In genomic region chr19:4362871-4363545, GRCh38 we compare ENCODE assay signal across 12 cellular contexts. TPM values are rescaled to one million over a fixed set of nuclear protein-coding genes. Genes with fewer than 3 reads are reported as not detected.
DNase-seq lines count a peak whose midpoint lies in the region; ATAC-seq and TF ChIP-seq lines count a peak whose summit lies in the region.
"Had no signal": no experiment of that assay in that cellular context is flagged by ENCODE, and none has a peak within 500 bp of the region (broad histone marks: within the 10 kb centered on the region; RNA-seq: fewer than 3 reads in every experiment).

No MANE protein-coding gene starts in this region.

- no peak overlapping the region for H3K23ac ChIP-seq in mesenchymal stem cell (ENCODE audit: low read length in 2 of 2)

- no peak overlapping the region for H2AFZ ChIP-seq in mesenchymal stem cell (ENCODE audit: low read depth, low read length)

- WGBS in mesenchymal stem cell, result 82% methylated on average over 21 of the region's 21 CpGs

- peak; percentile 23 for TF ChIP-seq CTCF in GM10266 (IDR thresholded peaks at IDR 0.05; ENCODE audit: control insufficient read depth, insufficient read depth, low read depth, missing control alignments)
- TF ChIP-seq CTCF in RWPE1 (conservative IDR thresholded peaks at IDR 0.05; ENCODE audit: low read depth), result peak; percentile 33; the same call in 1 of the 2 replicates
- peak; percentile 21 for TF ChIP-seq CTCF in fibroblast of villous mesenchyme (IDR thresholded peaks at IDR 0.05; ENCODE audit: insufficient read depth, low read depth, low read length)

- H3K9me3 ChIP-seq in mesenchymal stem cell (ENCODE audit: control insufficient read depth, low read length), result no peaks in the 10 kb centered on the region
- H3K9me3 ChIP-seq: thoracic aorta had no signal

- H3K4me2 ChIP-seq in mesenchymal stem cell (ENCODE audit: low read length, poor library complexity, severe bottlenecking), result no peak overlapping the region

- no peak overlapping the region for H3K9ac ChIP-seq in mesenchymal stem cell (ENCODE audit: low read length)

- no peak overlapping the region for H2BK120ac ChIP-seq in mesenchymal stem cell (ENCODE audit: low read depth, low read length)

- no peak overlapping the region for H3K18ac ChIP-seq in mesenchymal stem cell (ENCODE audit: low read depth in 1 of 2, low read length in 2 of 2)

- H2BK5ac ChIP-seq in mesenchymal stem cell (ENCODE audit: low read depth, low read length, poor library complexity, severe bottlenecking), result no peak overlapping the region

- H4K91ac ChIP-seq in mesenchymal stem cell (ENCODE audit: low read length), result no peak overlapping the region

- POLR2A ChIA-PET in RWPE1 (lab: Yijun Ruan, JAX; ENCODE audit: low non-redundant PET), result no interaction called here

- peak overlapping the region; percentile 51 for H3K27ac ChIP-seq in RWPE1
- no peak overlapping the region for H3K27ac ChIP-seq in mesenchymal stem cell (ENCODE audit: low read length, poor library complexity, severe bottlenecking)
- H3K27ac ChIP-seq: thoracic aorta had no signal

- peaks cover 57% of the 10 kb centered on the region for H3K4me1 ChIP-seq in mesenchymal stem cell (ENCODE audit: control insufficient read depth, insufficient read depth, low read depth, low read length)

- H3K27me3 ChIP-seq in mesenchymal stem cell (ENCODE audit: control insufficient read depth in 1 of 2, insufficient read depth in 1 of 2, low read length in 2 of 2), result no peaks in the 10 kb centered on the region

- peaks cover 27% of the 10 kb centered on the region for H3K79me1 ChIP-seq in mesenchymal stem cell (replicated peaks; ENCODE audit: low read length, poor library complexity, severe bottlenecking)

- no peak overlapping the region for H2BK15ac ChIP-seq in mesenchymal stem cell (ENCODE audit: low read depth, poor library complexity, severe bottlenecking)

- H4K8ac ChIP-seq in mesenchymal stem cell (ENCODE audit: low read length), result no peak overlapping the region

- no peak overlapping the region for H3K14ac ChIP-seq in mesenchymal stem cell (ENCODE audit: low read length in 2 of 2)

- ATAC-seq in GM21423 (IDR thresholded peaks at IDR 0.05; ENCODE audit: unreplicated experiment) (no peak), HG02642 (IDR thresholded peaks at IDR 0.05; ENCODE audit: poor library complexity, unreplicated experiment) (no peak), HG03432 (IDR thresholded peaks at IDR 0.05; ENCODE audit: unreplicated experiment) (no peak)
- ATAC-seq: activated CD4-positive, alpha-beta T cell treated with anti-CD3 and anti-CD28 coated beads for 36 hours had no signal

- H2BK12ac ChIP-seq in mesenchymal stem cell (ENCODE audit: low read length in 2 of 2), result no peak overlapping the region

- no peak overlapping the region for H2AK5ac ChIP-seq in mesenchymal stem cell (ENCODE audit: low read length, severe bottlenecking)

- peaks cover 83 to 96% of the 10 kb centered on the region in 2 experiments for H3K36me3 ChIP-seq in mesenchymal stem cell (ENCODE audit: control insufficient read depth in 1 of 2, insufficient read depth in 2 of 2, low read depth in 1 of 2, low read length in 2 of 2)

- CTCF ChIA-PET in RWPE1 (lab: Yijun Ruan, JAX), result interaction anchor here (1.2 to 1.8 kb wide), 3 partner anchors 10 to 37 kb away, joined by 4 to 9 read pairs (median 6); partner anchors contain the start of gene SH3GL1

- DNase-seq in 8988T (peak; percentile 63), GM10266 (ENCODE audit: extremely low spot score) (no peak), RWPE1 (ENCODE audit: low spot score) (no peak), fibroblast of villous mesenchyme (ENCODE audit: low read depth) (no peak), mesenchymal stem cell (no peak)
- DNase-seq: activated CD4-positive, alpha-beta T cell treated with anti-CD3 and anti-CD28 coated beads for 36 hours; amniotic stem cell; midbrain had no signal

- no peak overlapping the region for H3K4me3 ChIP-seq in fibroblast of villous mesenchyme (ENCODE audit: low read depth, low read length)
- H3K4me3 ChIP-seq in mesenchymal stem cell (ENCODE audit: insufficient read depth in 1 of 2, low read depth in 1 of 2, low read length in 2 of 2), result no peak overlapping the region
- H3K4me3 ChIP-seq: thoracic aorta had no signal

- H3K4ac ChIP-seq in mesenchymal stem cell (ENCODE audit: low read depth in 1 of 2, low read length in 2 of 2), result no peak overlapping the region

RNA-seq across cellular contexts. Expression of gene MPND, which starts 19.6 kb away (rescaled TPM):
- total RNA-seq in fibroblast of villous mesenchyme, result 4.3 and 8.1 TPM in 2 replicates
- polyA plus RNA-seq in mesenchymal stem cell (2013, experiment 1 of 2), result 6.9 TPM
- polyA plus RNA-seq in mesenchymal stem cell (2013, experiment 2 of 2), result 6.1 TPM

RNA-seq across cellular contexts. Expression of gene STAP2, which starts 24.4 kb away (rescaled TPM):
- total RNA-seq in fibroblast of villous mesenchyme, result 9.9 and 10.6 TPM in 2 replicates
- polyA plus RNA-seq in mesenchymal stem cell (2013, experiment 1 of 2), result 2.0 TPM
- 2.5 TPM for polyA plus RNA-seq in mesenchymal stem cell (2013, experiment 2 of 2)
- total RNA-seq: thoracic aorta had no signal

RNA-seq across cellular contexts. Expression of gene SH3GL1, which starts 37.3 kb away (rescaled TPM):
- total RNA-seq in fibroblast of villous mesenchyme, result 65.2 and 72.5 TPM in 2 replicates
- 108 TPM for polyA plus RNA-seq in mesenchymal stem cell (2013, experiment 1 of 2)
- 106 TPM for polyA plus RNA-seq in mesenchymal stem cell (2013, experiment 2 of 2)

RNA-seq across cellular contexts. Expression of gene CHAF1A, which starts 39.4 kb away (rescaled TPM):
- 9.9 and 11.6 TPM in 2 replicates for total RNA-seq in fibroblast of villous mesenchyme
- 7.6 TPM for polyA plus RNA-seq in mesenchymal stem cell (2013, experiment 1 of 2)
- polyA plus RNA-seq in mesenchymal stem cell (2013, experiment 2 of 2), result 6.3 TPM

RNA-seq across cellular contexts. Expression of gene FSD1, which starts 58.6 kb away (rescaled TPM):
- 8.6 and 9.3 TPM in 2 replicates for total RNA-seq in fibroblast of villous mesenchyme
- polyA plus RNA-seq in mesenchymal stem cell (2013, experiment 1 of 2), result 3.4 TPM
- polyA plus RNA-seq in mesenchymal stem cell (2013, experiment 2 of 2), result 2.6 TPM
- total RNA-seq: thoracic aorta had no signal
